Comparison of ENCODE assay signal across 8 cellular contexts in genomic region chr6:133040025-133040838, GRCh38.
DNase-seq lines count a peak whose midpoint lies in the region; ATAC-seq and TF ChIP-seq lines count a peak whose summit lies in the region.

No MANE protein-coding gene starts in this region.

- H3K4me1 Mint-ChIP-seq in osteocyte (ENCODE audit: unreplicated experiment) = no peaks in the 10 kb centered on the region

- H3K4me3 Mint-ChIP-seq in osteocyte (ENCODE audit: unreplicated experiment) = no peak overlapping the region

- DNase-seq in DMS 273 (lab: John Stamatoyannopoulos, UW; ENCODE audit: unreplicated experiment) (peak; percentile 50), DMS 273 treated with DMSO at 0.1 percent for 48 hours (lab: John Stamatoyannopoulos, UW) (no peak), choroid plexus epithelial cell (ENCODE audit: low read depth) (peak; percentile 74), osteocyte (ENCODE audit: extremely low spot score, unreplicated experiment) (no peak)

- H3K79me2 ChIP-seq in Loucy (ENCODE audit: insufficient read depth, low read length) = no peaks in the 10 kb centered on the region

- no peak overlapping the region for H3K4me3 ChIP-seq in Loucy (ENCODE audit: low read length, poor library complexity, severe bottlenecking)
- H3K4me3 ChIP-seq in choroid plexus epithelial cell (ENCODE audit: low read depth, low read length) = no peak overlapping the region

- H3K27me3 ChIP-seq in Loucy (ENCODE audit: insufficient read depth, low read length, poor library complexity, severe bottlenecking) = no peaks in the 10 kb centered on the region

- no peaks in the 10 kb centered on the region for H3K9me2 ChIP-seq in Loucy (replicated peaks; ENCODE audit: low read depth, low read length)

- H3F3A ChIP-seq in Loucy (ENCODE audit: low read depth) = no peaks in the 10 kb centered on the region

- peak; percentile 66 for TF ChIP-seq CTCF in Loucy (conservative IDR thresholded peaks at IDR 0.05; ENCODE audit: low read length)
- peak; percentile 83 for TF ChIP-seq CTCF in choroid plexus epithelial cell (conservative IDR thresholded peaks at IDR 0.05; ENCODE audit: low read depth, low read length)
- peak; percentile 73 for TF ChIP-seq CTCF in osteocyte (IDR thresholded peaks at IDR 0.05)

- peaks cover 9% of the 10 kb centered on the region for H3K27me3 Mint-ChIP-seq in osteocyte (ENCODE audit: unreplicated experiment)

- no peak overlapping the region for H3K9ac ChIP-seq in Loucy (ENCODE audit: low read depth, low read length, poor library complexity, severe bottlenecking)

- no peak for ATAC-seq in HG03159 (IDR thresholded peaks at IDR 0.05; ENCODE audit: unreplicated experiment)
- ATAC-seq in HG02884 (IDR thresholded peaks at IDR 0.05; ENCODE audit: unreplicated experiment) = no peak
- no peak for ATAC-seq in GM18907 (IDR thresholded peaks at IDR 0.05; ENCODE audit: unreplicated experiment)

- H3K36me3 Mint-ChIP-seq in osteocyte (ENCODE audit: unreplicated experiment) = no peaks in the 10 kb centered on the region

- H3K9me3 ChIP-seq in Loucy (ENCODE audit: insufficient read depth, low read depth, low read length) = no peaks in the 10 kb centered on the region

- H2AFZ ChIP-seq in Loucy (ENCODE audit: low read length) = no peak overlapping the region

- H3K36me3 ChIP-seq in Loucy (ENCODE audit: insufficient read depth, low read length) = no peaks in the 10 kb centered on the region

- no peaks in the 10 kb centered on the region for H4K20me1 ChIP-seq in Loucy (ENCODE audit: insufficient read depth, low read length, poor library complexity, severe bottlenecking)

- no peaks in the 10 kb centered on the region for H3K4me1 ChIP-seq in Loucy (ENCODE audit: insufficient read depth, low read length, poor library complexity, severe bottlenecking)

- H3K9me3 Mint-ChIP-seq in osteocyte (ENCODE audit: unreplicated experiment) = no peaks in the 10 kb centered on the region

- no peak overlapping the region for H3K27ac Mint-ChIP-seq in osteocyte (ENCODE audit: unreplicated experiment)

- no peak overlapping the region for H3K4me2 ChIP-seq in Loucy (ENCODE audit: low read depth, low read length, poor library complexity, severe bottlenecking)

Comparison
In these comparisons a context has a peak if more than half of its experiments do, and no peak if none do; other contexts are left out.
1. DNase-seq: peak in DMS 273 (single experiment) and choroid plexus epithelial cell (single experiment); none in DMS 273 treated with DMSO at 0.1 percent for 48 hours (single experiment) and osteocyte (single experiment).
2. Peak in every context shown above with its lines, with median percentiles within 50 percentile points of each other: CTCF ChIP-seq.